In the genomic region with DNA sequence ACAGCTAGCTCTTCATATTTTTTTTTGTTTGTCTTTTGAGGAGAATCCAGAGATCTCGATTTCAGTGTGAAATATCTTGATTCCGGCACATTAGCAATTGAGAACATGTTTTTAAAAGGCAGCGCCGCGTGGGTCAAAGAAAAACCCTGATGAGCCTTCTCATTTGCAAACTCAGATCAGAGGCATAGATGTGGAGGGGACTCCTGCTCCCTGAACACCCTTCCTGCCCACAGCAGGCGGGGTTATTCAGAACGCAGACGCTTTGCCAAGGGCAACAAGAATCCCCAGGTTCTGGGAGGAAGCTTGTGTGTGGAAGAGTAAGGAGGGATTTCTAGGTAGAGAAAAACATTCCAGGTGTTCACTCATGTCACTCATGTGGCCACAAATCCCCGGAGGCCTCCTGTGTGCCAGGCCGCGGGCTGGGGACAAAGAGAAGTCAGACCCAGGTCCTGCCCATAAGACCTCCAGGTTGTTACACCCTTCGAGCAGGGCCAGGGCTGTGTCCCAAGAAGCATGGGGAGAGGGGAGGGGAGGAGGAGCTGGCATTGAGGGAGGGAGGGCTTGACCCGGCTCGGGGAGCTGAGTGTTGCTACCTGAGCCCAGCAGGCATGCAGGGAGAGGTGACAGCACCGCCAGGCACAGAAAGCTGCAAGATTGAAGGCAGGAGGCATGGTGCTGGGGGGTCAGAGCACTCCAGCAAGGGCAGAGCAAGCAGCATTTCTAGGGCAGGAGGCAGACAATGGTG, we compare ENCODE assay signal across 1 cellular context.
TF ChIP-seq lines count a peak whose summit lies in the region.

No MANE protein-coding gene starts in this region.

TF ChIP-seq in WTC11, 78 proteins besides CTCF, POLR2A, EP300 and RAD21 (continued from another document):
- TF ChIP-seq, protein P1, sequence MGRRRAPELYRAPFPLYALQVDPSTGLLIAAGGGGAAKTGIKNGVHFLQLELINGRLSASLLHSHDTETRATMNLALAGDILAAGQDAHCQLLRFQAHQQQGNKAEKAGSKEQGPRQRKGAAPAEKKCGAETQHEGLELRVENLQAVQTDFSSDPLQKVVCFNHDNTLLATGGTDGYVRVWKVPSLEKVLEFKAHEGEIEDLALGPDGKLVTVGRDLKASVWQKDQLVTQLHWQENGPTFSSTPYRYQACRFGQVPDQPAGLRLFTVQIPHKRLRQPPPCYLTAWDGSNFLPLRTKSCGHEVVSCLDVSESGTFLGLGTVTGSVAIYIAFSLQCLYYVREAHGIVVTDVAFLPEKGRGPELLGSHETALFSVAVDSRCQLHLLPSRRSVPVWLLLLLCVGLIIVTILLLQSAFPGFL (CRISPR knock-in tag; IDR thresholded peaks at IDR 0.05; ENCODE audit: borderline replicate concordance), result no peak
- TF ChIP-seq, protein P2, sequence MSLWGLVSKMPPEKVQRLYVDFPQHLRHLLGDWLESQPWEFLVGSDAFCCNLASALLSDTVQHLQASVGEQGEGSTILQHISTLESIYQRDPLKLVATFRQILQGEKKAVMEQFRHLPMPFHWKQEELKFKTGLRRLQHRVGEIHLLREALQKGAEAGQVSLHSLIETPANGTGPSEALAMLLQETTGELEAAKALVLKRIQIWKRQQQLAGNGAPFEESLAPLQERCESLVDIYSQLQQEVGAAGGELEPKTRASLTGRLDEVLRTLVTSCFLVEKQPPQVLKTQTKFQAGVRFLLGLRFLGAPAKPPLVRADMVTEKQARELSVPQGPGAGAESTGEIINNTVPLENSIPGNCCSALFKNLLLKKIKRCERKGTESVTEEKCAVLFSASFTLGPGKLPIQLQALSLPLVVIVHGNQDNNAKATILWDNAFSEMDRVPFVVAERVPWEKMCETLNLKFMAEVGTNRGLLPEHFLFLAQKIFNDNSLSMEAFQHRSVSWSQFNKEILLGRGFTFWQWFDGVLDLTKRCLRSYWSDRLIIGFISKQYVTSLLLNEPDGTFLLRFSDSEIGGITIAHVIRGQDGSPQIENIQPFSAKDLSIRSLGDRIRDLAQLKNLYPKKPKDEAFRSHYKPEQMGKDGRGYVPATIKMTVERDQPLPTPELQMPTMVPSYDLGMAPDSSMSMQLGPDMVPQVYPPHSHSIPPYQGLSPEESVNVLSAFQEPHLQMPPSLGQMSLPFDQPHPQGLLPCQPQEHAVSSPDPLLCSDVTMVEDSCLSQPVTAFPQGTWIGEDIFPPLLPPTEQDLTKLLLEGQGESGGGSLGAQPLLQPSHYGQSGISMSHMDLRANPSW (CRISPR knock-in tag; conservative IDR thresholded peaks at IDR 0.05; ENCODE audit: low read depth), result no peak
- TF ChIP-seq, protein P3, sequence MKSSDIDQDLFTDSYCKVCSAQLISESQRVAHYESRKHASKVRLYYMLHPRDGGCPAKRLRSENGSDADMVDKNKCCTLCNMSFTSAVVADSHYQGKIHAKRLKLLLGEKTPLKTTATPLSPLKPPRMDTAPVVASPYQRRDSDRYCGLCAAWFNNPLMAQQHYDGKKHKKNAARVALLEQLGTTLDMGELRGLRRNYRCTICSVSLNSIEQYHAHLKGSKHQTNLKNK (CRISPR knock-in tag; IDR thresholded peaks at IDR 0.05), result no peak
- TF ChIP-seq SP1 (CRISPR knock-in tag; conservative IDR thresholded peaks at IDR 0.05) (no peak), ZNF232 (CRISPR knock-in tag; IDR thresholded peaks at IDR 0.05) (no peak), JUN (CRISPR knock-in tag; IDR thresholded peaks at IDR 0.05) (no peak), TP53 (CRISPR knock-in tag; IDR thresholded peaks at IDR 0.05) (no peak), ATF1 (CRISPR knock-in tag; IDR thresholded peaks at IDR 0.05) (no peak)
- TF ChIP-seq, protein P4, sequence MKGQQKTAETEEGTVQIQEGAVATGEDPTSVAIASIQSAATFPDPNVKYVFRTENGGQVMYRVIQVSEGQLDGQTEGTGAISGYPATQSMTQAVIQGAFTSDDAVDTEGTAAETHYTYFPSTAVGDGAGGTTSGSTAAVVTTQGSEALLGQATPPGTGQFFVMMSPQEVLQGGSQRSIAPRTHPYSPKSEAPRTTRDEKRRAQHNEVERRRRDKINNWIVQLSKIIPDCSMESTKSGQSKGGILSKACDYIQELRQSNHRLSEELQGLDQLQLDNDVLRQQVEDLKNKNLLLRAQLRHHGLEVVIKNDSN (CRISPR knock-in tag; IDR thresholded peaks at IDR 0.05), result no peak
- TF ChIP-seq, protein P5, sequence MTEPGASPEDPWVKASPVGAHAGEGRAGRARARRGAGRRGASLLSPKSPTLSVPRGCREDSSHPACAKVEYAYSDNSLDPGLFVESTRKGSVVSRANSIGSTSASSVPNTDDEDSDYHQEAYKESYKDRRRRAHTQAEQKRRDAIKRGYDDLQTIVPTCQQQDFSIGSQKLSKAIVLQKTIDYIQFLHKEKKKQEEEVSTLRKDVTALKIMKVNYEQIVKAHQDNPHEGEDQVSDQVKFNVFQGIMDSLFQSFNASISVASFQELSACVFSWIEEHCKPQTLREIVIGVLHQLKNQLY (CRISPR knock-in tag; IDR thresholded peaks at IDR 0.05), result no peak
- TF ChIP-seq, protein P6, sequence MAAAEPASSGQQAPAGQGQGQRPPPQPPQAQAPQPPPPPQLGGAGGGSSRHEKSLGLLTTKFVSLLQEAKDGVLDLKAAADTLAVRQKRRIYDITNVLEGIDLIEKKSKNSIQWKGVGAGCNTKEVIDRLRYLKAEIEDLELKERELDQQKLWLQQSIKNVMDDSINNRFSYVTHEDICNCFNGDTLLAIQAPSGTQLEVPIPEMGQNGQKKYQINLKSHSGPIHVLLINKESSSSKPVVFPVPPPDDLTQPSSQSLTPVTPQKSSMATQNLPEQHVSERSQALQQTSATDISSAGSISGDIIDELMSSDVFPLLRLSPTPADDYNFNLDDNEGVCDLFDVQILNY (CRISPR knock-in tag; IDR thresholded peaks at IDR 0.05), result no peak
